In the genomic region with DNA sequence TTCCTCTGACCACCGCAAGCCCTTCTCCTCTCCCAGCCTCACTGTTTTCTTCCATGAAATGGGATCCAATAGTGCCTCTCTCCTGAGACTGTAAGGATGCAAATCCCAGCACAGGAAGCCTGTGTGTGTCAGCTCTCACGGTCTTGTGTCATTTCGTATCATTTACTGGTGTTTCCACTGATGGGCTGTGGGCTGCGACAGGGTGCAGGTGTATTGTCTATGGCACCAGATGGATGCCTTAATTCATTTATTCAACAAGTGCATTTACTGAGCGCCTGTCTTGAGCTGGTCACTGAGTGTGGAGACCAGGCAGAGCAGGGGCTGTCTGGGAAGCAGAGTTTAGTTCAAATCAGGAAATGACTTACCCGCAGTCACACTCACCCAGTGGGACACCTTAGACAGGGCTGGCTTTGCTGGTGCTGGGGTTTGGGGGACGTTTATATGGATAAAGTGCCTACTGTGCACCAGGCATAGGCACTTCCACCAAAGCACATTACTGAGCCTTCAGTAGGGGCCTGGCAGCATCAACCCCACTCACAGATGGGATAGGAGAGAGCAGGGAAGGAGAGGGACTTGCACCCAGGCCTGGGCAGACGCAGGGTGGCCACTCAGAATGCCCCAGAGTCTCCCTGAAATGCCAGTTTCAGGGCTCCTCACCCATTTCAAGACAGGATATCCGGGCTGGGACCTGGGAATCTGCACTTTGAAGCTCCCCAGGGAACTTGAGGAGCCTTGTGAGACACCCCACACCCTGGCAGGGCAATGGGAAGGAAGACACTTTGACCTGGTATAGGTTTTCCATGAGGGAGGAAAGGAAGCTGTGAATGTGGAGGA, we compare ENCODE assay signal across 18 cellular contexts.
DNase-seq lines count a peak whose midpoint lies in the region; ATAC-seq and TF ChIP-seq lines count a peak whose summit lies in the region.
"Had no signal": no experiment of that assay in that cellular context is flagged by ENCODE, and none has a peak within 500 bp of the region (broad histone marks: within the 10 kb centered on the region; RNA-seq: fewer than 3 reads in every experiment).

No MANE protein-coding gene starts in this region.

- no peak for TF ChIP-seq CTCF in GM23338 (conservative IDR thresholded peaks at IDR 0.05; ENCODE audit: low read depth in 2 of 2)

- ATAC-seq in T-helper 17 cell (no peak), sciatic nerve (no peak), GM23338 (no peak)

- no peaks in the 10 kb centered on the region for H3K36me3 ChIP-seq in GM23338 (ENCODE audit: insufficient read depth)

- H3K4me3 Mint-ChIP-seq in T-helper 17 cell (no peak overlapping the region), GM23338 (no peak overlapping the region)
- H3K4me3 Mint-ChIP-seq: CD14-positive monocyte had no signal

- no peaks in the 10 kb centered on the region for H3F3A ChIP-seq in GM23338 (replicated peaks; ENCODE audit: low read depth)

- H3K9me2 ChIP-seq in GM23338 (ENCODE audit: insufficient read depth): no peaks in the 10 kb centered on the region

- no peaks in the 10 kb centered on the region for H3K9me3 ChIP-seq in T-helper 17 cell (ENCODE audit: control insufficient read depth, low read length, poor library complexity, severe bottlenecking)

- H3K4me2 ChIP-seq in GM23338: no peak overlapping the region

- H3K4me1 ChIP-seq in GM23338 (ENCODE audit: insufficient read depth): no peaks in the 10 kb centered on the region

- H3K27me3 Mint-ChIP-seq in T-helper 17 cell (peaks cover 54% of the 10 kb centered on the region), GM23338 (ENCODE audit: insufficient read depth, low read depth, poor library complexity) (peaks cover 12% of the 10 kb centered on the region)

- H3K27me3 ChIP-seq in GM23338 (ENCODE audit: insufficient read depth): no peaks in the 10 kb centered on the region

- no peak overlapping the region for H2AFZ ChIP-seq in GM23338

- H3K4me1 Mint-ChIP-seq in T-helper 17 cell: peaks cover 3% of the 10 kb centered on the region
- no peaks in the 10 kb centered on the region; the same call in 2 of the 3 replicates for H3K4me1 Mint-ChIP-seq in GM23338
- H3K4me1 Mint-ChIP-seq: CD14-positive monocyte had no signal

- H3K36me3 Mint-ChIP-seq in T-helper 17 cell (ENCODE audit: low read depth): no peaks in the 10 kb centered on the region
- no peaks in the 10 kb centered on the region for H3K36me3 Mint-ChIP-seq in GM23338 (ENCODE audit: low read depth)
- H3K36me3 Mint-ChIP-seq: CD14-positive monocyte had no signal

- H3K27ac ChIP-seq in GM23338 (ENCODE audit: low read depth): no peak overlapping the region

- H3K79me2 ChIP-seq in GM23338 (replicated peaks; ENCODE audit: insufficient read depth): no peaks in the 10 kb centered on the region

- H4K20me1 ChIP-seq in GM23338 (replicated peaks; ENCODE audit: insufficient read depth): no peaks in the 10 kb centered on the region

- DNase-seq in activated CD8-positive, alpha-beta memory T cell treated with anti-CD3 and anti-CD28 coated beads for 24 hours: peak; percentile 35
- no peak for DNase-seq in activated CD8-positive, alpha-beta memory T cell treated with anti-CD3 and anti-CD28 coated beads, Interleukin-2, amount 50 U/mL, for 4 hours
- DNase-seq in T-helper 17 cell: no peak
- DNase-seq in mesenteric fat pad (ENCODE audit: low spot score): peak; percentile 65
- peak; percentile 10 for DNase-seq in sciatic nerve (ENCODE audit: low spot score)
- no peak for DNase-seq in effector CD4-positive, alpha-beta T cell
- DNase-seq in medulla oblongata (ENCODE audit: extremely low spot score): no peak
- no peak for DNase-seq in GM23338 (ENCODE audit: low spot score)
- DNase-seq: AML-193, EL, GF-D8, Kasumi-1, NCI-H1694 treated with DMSO at 0.1 percent for 48 hours, NCI-H2081 treated with DMSO at 0.1 percent for 48 hours, NCI-H2171 treated with DMSO at 0.1 percent for 48 hours, NCI-H524 treated with DMSO at 0.1 percent for 48 hours, NCI-H82 had no signal

- H3K27ac Mint-ChIP-seq in T-helper 17 cell (peak overlapping the region; percentile 67), GM23338 (no peak overlapping the region)
- H3K27ac Mint-ChIP-seq: CD14-positive monocyte had no signal

- intact Hi-C loops in sciatic nerve (cut with DNase I): no loop called here

- no peaks in the 10 kb centered on the region for H3K9me3 Mint-ChIP-seq in GM23338

- no peak overlapping the region for H3K4me3 ChIP-seq in GM23338

TF ChIP-seq in GM23338, 12 proteins besides CTCF, POLR2A, EP300 and RAD21 (continues in another document):
- TF ChIP-seq, protein P1, sequence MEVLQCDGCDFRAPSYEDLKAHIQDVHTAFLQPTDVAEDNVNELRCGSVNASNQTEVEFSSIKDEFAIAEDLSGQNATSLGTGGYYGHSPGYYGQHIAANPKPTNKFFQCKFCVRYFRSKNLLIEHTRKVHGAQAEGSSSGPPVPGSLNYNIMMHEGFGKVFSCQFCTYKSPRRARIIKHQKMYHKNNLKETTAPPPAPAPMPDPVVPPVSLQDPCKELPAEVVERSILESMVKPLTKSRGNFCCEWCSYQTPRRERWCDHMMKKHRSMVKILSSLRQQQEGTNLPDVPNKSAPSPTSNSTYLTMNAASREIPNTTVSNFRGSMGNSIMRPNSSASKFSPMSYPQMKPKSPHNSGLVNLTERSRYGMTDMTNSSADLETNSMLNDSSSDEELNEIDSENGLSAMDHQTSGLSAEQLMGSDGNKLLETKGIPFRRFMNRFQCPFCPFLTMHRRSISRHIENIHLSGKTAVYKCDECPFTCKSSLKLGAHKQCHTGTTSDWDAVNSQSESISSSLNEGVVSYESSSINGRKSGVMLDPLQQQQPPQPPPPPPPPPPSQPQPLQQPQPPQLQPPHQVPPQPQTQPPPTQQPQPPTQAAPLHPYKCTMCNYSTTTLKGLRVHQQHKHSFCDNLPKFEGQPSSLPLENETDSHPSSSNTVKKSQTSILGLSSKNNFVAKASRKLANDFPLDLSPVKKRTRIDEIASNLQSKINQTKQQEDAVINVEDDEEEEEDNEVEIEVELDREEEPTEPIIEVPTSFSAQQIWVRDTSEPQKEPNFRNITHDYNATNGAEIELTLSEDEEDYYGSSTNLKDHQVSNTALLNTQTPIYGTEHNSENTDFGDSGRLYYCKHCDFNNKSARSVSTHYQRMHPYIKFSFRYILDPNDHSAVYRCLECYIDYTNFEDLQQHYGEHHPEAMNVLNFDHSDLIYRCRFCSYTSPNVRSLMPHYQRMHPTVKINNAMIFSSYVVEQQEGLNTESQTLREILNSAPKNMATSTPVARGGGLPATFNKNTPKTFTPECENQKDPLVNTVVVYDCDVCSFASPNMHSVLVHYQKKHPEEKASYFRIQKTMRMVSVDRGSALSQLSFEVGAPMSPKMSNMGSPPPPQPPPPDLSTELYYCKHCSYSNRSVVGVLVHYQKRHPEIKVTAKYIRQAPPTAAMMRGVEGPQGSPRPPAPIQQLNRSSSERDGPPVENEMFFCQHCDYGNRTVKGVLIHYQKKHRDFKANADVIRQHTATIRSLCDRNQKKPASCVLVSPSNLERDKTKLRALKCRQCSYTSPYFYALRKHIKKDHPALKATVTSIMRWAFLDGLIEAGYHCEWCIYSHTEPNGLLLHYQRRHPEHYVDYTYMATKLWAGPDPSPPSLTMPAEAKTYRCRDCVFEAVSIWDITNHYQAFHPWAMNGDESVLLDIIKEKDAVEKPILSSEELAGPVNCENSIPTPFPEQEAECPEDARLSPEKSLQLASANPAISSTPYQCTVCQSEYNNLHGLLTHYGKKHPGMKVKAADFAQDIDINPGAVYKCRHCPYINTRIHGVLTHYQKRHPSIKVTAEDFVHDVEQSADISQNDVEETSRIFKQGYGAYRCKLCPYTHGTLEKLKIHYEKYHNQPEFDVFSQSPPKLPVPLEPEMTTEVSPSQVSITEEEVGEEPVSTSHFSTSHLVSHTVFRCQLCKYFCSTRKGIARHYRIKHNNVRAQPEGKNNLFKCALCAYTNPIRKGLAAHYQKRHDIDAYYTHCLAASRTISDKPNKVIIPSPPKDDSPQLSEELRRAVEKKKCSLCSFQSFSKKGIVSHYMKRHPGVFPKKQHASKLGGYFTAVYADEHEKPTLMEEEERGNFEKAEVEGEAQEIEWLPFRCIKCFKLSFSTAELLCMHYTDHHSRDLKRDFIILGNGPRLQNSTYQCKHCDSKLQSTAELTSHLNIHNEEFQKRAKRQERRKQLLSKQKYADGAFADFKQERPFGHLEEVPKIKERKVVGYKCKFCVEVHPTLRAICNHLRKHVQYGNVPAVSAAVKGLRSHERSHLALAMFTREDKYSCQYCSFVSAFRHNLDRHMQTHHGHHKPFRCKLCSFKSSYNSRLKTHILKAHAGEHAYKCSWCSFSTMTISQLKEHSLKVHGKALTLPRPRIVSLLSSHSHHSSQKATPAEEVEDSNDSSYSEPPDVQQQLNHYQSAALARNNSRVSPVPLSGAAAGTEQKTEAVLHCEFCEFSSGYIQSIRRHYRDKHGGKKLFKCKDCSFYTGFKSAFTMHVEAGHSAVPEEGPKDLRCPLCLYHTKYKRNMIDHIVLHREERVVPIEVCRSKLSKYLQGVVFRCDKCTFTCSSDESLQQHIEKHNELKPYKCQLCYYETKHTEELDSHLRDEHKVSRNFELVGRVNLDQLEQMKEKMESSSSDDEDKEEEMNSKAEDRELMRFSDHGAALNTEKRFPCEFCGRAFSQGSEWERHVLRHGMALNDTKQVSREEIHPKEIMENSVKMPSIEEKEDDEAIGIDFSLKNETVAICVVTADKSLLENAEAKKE (CRISPR knock-in tag; IDR thresholded peaks at IDR 0.05): no peak
- no peak for TF ChIP-seq CREB1 (CRISPR knock-in tag; IDR thresholded peaks at IDR 0.05; ENCODE audit: low read depth)

Comparison
In these comparisons a context has a peak if more than half of its experiments do, and no peak if none do; other contexts are left out.
1. DNase-seq: peak in activated CD8-positive, alpha-beta memory T cell treated with anti-CD3 and anti-CD28 coated beads for 24 hours (single experiment), mesenteric fat pad (single experiment) and sciatic nerve (single experiment); none in activated CD8-positive, alpha-beta memory T cell treated with anti-CD3 and anti-CD28 coated beads, Interleukin-2, amount 50 U/mL, for 4 hours (single experiment), T-helper 17 cell (0 of 3), effector CD4-positive, alpha-beta T cell (single experiment), medulla oblongata (single experiment) and GM23338 (single experiment).